17 cellular contexts compared by ENCODE assay signal in the genomic region with DNA sequence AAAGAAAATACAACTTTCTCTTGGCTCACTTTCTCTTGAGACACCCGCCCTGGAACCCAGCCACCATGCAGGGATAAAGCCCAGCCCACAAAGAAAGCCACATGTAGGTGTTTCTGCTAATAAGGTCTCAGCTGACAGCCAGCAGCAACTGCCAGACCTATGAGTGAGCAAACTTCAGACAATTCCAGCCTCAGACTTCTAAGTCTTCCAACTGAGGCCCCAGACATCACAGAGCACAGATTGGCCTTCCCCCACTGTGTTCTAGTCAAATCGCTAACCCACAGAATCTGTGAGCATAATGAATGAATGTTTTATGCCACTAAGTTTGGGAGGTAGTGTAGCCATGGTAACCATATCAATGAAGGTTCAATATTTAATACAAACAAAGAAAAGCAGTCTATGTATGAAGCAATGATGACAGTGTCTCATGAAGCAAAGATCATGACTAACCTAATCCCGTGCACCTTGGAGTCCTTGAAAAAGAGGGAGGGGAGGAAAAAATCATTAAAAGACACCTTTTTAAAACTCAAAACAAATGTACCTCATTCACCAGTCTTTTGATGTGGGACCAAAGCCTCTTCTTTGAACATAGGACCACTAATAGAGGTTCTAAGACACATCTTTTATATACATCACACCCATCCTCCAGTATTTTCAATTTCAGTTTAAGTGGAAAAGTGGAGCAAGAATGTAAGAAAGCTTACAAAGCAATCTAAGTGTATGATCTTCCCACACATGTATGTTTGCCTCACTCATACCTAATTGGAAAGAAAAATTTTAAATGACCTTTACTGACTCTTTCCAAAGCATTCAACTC. TPM values are rescaled to one million over a fixed set of nuclear protein-coding genes. Genes with fewer than 3 reads are reported as not detected.
DNase-seq lines count a peak whose midpoint lies in the region; ATAC-seq, FAIRE-seq and TF ChIP-seq lines count a peak whose summit lies in the region.
"Had no signal": no experiment of that assay in that cellular context is flagged by ENCODE, and none has a peak within 500 bp of the region (broad histone marks: within the 10 kb centered on the region; RNA-seq: fewer than 3 reads in every experiment).

No MANE protein-coding gene starts in this region.

- SMC1A ChIA-PET in GM12878 (lab: Charles Lee; ENCODE audit: uncharacterized antibody, unreplicated experiment), result interaction anchor here (1.3 to 3.4 kb wide), 4 partner anchors 7 to 96 kb away, joined by 3 to 17 read pairs (median 10); no protein-coding TSS in a partner anchor

- H3K27ac Mint-ChIP-seq in activated CD4-positive, alpha-beta T cell treated with anti-CD3 and anti-CD28 coated beads for 36 hours, result peak overlapping the region; percentile 84
- no peak overlapping the region for H3K27ac Mint-ChIP-seq in HFFc6

- peak overlapping the region; percentile 30; the same call in 1 of the 2 replicates for H3K4me2 ChIP-seq in GM12878 (ENCODE audit: control insufficient read depth, insufficient read depth)

- TF ChIP-seq EP300 in GM12878 (IDR thresholded peaks at IDR 0.05; ENCODE audit: borderline replicate concordance in 1 of 2, control insufficient read depth in 1 of 2, low read depth in 2 of 2, low read length in 2 of 2), result no peak

- no peak overlapping the region for H3K9ac ChIP-seq in GM12878 (ENCODE audit: control insufficient read depth, insufficient read depth, low read length)

- H3K27ac ChIP-seq in GM12878 (ENCODE audit: control insufficient read depth, insufficient read depth), result no peak overlapping the region
- H3K27ac ChIP-seq: heart right ventricle, transverse colon had no signal

- H3K4me3 ChIP-seq in GM12878, result 0 out of 2 replicates have a peak overlapping the region, but pooled peaks have one; percentile 2
- H3K4me3 ChIP-seq: heart right ventricle, transverse colon had no signal

- ATAC-seq in activated CD4-positive, alpha-beta T cell treated with anti-CD3 and anti-CD28 coated beads for 36 hours, result peak; percentile 93
- ATAC-seq in GM12878, result peak; percentile 73
- no peak for ATAC-seq in HG03520 (IDR thresholded peaks at IDR 0.05; ENCODE audit: unreplicated experiment)

- no peak for TF ChIP-seq CTCF in GM12878 (IDR thresholded peaks at IDR 0.05 in 2 of 3, conservative IDR thresholded peaks at IDR 0.05 in 1 of 3; ENCODE audit: control insufficient read depth in 2 of 3, extremely low read depth in 1 of 3, insufficient read depth in 1 of 3, low read depth in 3 of 3, low read length in 3 of 3)
- TF ChIP-seq CTCF in HFFc6 (IDR thresholded peaks at IDR 0.05), result no peak

- peaks cover 29% of the 10 kb centered on the region for H3K36me3 Mint-ChIP-seq in activated CD4-positive, alpha-beta T cell treated with anti-CD3 and anti-CD28 coated beads for 36 hours (ENCODE audit: low read depth)
- peaks cover 4% of the 10 kb centered on the region; the same call in 1 of the 2 replicates for H3K36me3 Mint-ChIP-seq in HFFc6 (ENCODE audit: low read depth)

- no peak for FAIRE-seq in GM12878 (lab: Jason Lieb, UNC)
- FAIRE-seq: G401.6, HTR-8/SVneo had no signal

- RAD21 ChIA-PET in GM12878 (lab: Charles Lee; ENCODE audit: unreplicated experiment), result interaction anchor here (1.5 to 1.7 kb wide), 2 partner anchors 10 to 97 kb away, joined by 4 to 5 read pairs; no protein-coding TSS in a partner anchor

- H3K79me2 ChIP-seq in GM12878 (ENCODE audit: control insufficient read depth, insufficient read depth, low read length), result peaks cover 16% of the 10 kb centered on the region

- H2AFZ ChIP-seq in GM12878 (ENCODE audit: control insufficient read depth, low read depth, low read length), result no peak overlapping the region

- H3K36me3 ChIP-seq in GM12878 (ENCODE audit: control insufficient read depth in 2 of 2, insufficient read depth in 2 of 2, low read length in 1 of 2), result peaks cover 0 to 7% of the 10 kb centered on the region in 2 experiments; a peak in 1 of 4 replicates

- TF ChIP-seq RAD21 in GM12878 (IDR thresholded peaks at IDR 0.05; ENCODE audit: insufficient read depth, low read depth, low read length), result no peak

- in situ Hi-C loops in GM12878 (cut with MboI), result no loop called here

- POLR2A ChIA-PET in activated CD4-positive, alpha-beta T cell treated with anti-CD3 and anti-CD28 coated beads for 36 hours (lab: Charles Lee), result interaction anchor here (1.5 kb wide), 1 partner anchor 12 kb away, joined by 4 read pairs; no protein-coding TSS in a partner anchor
- POLR2A ChIA-PET in GM12878 (lab: Charles Lee), result interaction anchor here (0.6 kb wide), 1 partner anchor 262 kb away, joined by 3 read pairs; no protein-coding TSS in a partner anchor

- CTCF ChIA-PET in activated CD4-positive, alpha-beta T cell treated with anti-CD3 and anti-CD28 coated beads for 36 hours (lab: Charles Lee), result interaction anchor here (0.7 to 1.2 kb wide), 6 partner anchors 10 to 805 kb away, joined by 3 to 5 read pairs (median 3); no protein-coding TSS in a partner anchor
- CTCF ChIA-PET in GM12878 (lab: Yijun Ruan, JAX), result interaction anchor here (0.9 to 4.6 kb wide), 3 partner anchors 8 to 97 kb away, joined by 3 to 36 read pairs (median 5); no protein-coding TSS in a partner anchor

- no peaks in the 10 kb centered on the region for H3K9me3 Mint-ChIP-seq in activated CD4-positive, alpha-beta T cell treated with anti-CD3 and anti-CD28 coated beads for 36 hours (ENCODE audit: low read depth)
- H3K9me3 Mint-ChIP-seq in HFFc6, result no peaks in the 10 kb centered on the region

- no peak for TF ChIP-seq POLR2A in GM12878 (IDR thresholded peaks at IDR 0.05; ENCODE audit: low read depth, low read length)

- H3K9me3 ChIP-seq in GM12878 (replicated peaks; ENCODE audit: control insufficient read depth, insufficient read depth, low read length), result no peaks in the 10 kb centered on the region
- H3K9me3 ChIP-seq: heart right ventricle, transverse colon had no signal

- intact Hi-C loops in activated CD4-positive, alpha-beta T cell treated with anti-CD3 and anti-CD28 coated beads for 36 hours (cut with DNase I, micrococcal nuclease), result no loop called here
- intact Hi-C loops in GM12878 (cut with micrococcal nuclease; ENCODE audit: unreplicated experiment), result no loop called here

- WGBS in GM12878 (ENCODE audit: insufficient coverage, insufficient replicate concordance, low lambda C conversion rate, missing lambda C conversion rate), result 0% methylated on average over 3 of the region's 3 CpGs

- H3K27me3 ChIP-seq in GM12878 (replicated peaks in 1 of 2; ENCODE audit: control insufficient read depth in 2 of 2, insufficient read depth in 2 of 2, low read length in 1 of 2), result no peaks in the 10 kb centered on the region
- H3K27me3 ChIP-seq: heart right ventricle, transverse colon had no signal

- H3K4me3 Mint-ChIP-seq in activated CD4-positive, alpha-beta T cell treated with anti-CD3 and anti-CD28 coated beads for 36 hours, result peak overlapping the region; percentile 29
- H3K4me3 Mint-ChIP-seq in HFFc6, result no peak overlapping the region

- H3K27me3 Mint-ChIP-seq in activated CD4-positive, alpha-beta T cell treated with anti-CD3 and anti-CD28 coated beads for 36 hours, result no peaks in the 10 kb centered on the region
- H3K27me3 Mint-ChIP-seq in HFFc6 (ENCODE audit: insufficient read depth), result no peaks in the 10 kb centered on the region

- peak; percentile 69 for DNase-seq in activated CD4-positive, alpha-beta T cell treated with anti-CD3 and anti-CD28 coated beads for 36 hours
- DNase-seq in activated CD4-positive, alpha-beta T cell treated with anti-CD3 and anti-CD28 coated beads for 1 hour, result no peak
- DNase-seq in T-helper 1 cell, result peak in 3 of 5 donors; percentile 17 to 20 (median 19)
- no peak for DNase-seq in GM12878 (ENCODE audit: low read depth, low spot score)
- DNase-seq in stimulated activated CD4-positive, alpha-beta T cell treated with anti-CD3 and anti-CD28 coated beads, Interleukin-2, amount 100 ng/mL, for 24 hours, result peak; percentile 58 to 59
- DNase-seq in DMS 273 treated with DMSO at 0.1 percent for 48 hours (lab: John Stamatoyannopoulos, UW), result no peak
- DNase-seq in HFFc6, result no peak
- DNase-seq: 8988T, cortex of kidney, heart right ventricle, midbrain, NCI-H2171 treated with DMSO at 0.1 percent for 48 hours, Right ventricle myocardium superior, transverse colon had no signal

- peaks cover 48% of the 10 kb centered on the region for H3K4me1 Mint-ChIP-seq in activated CD4-positive, alpha-beta T cell treated with anti-CD3 and anti-CD28 coated beads for 36 hours
- peaks cover 36% of the 10 kb centered on the region for H3K4me1 Mint-ChIP-seq in HFFc6 (ENCODE audit: low read depth)

- no peaks in the 10 kb centered on the region for H4K20me1 ChIP-seq in GM12878 (ENCODE audit: control insufficient read depth, insufficient read depth)

- 0 out of 2 replicates have a peak, but pooled peaks cover 3% of the 10 kb centered on the region for H3K4me1 ChIP-seq in GM12878 (ENCODE audit: control insufficient read depth, insufficient read depth, low read length)

- BruUV-seq in GM12878 (replicated peaks; lab: Mats Ljungman, UMichigan), result no TSS peak

RNA-seq across cellular contexts. Expression of gene MRPS31, which starts 6.2 kb away (rescaled TPM):
- total RNA-seq in activated CD4-positive, alpha-beta T cell treated with anti-CD3 and anti-CD28 coated beads for 36 hours, result 10 to 100 TPM; 45.8 to 46.1 TPM
- 47.7 and 57.4 TPM in 2 replicates for total RNA-seq in GM12878 (2013; cell fraction: nucleolus; rRNA removed)
- total RNA-seq in GM12878 (2014; rRNA removed) (20.3 and 21.9 TPM in 2 replicates), GM12878 (2014; rRNA removed; fragmentation: Illumina TruSeq; extraction: Trizol) (41.9 and 45.4 TPM in 2 replicates), GM12878 (2021) (25.8 and 27.1 TPM in 2 replicates)
- 19.2 TPM for polyA plus RNA-seq in GM12878 (2011; ENCODE audit: low read depth)
- polyA plus RNA-seq in GM12878 (2011; rRNA removed) (41.4 and 58.2 TPM in 2 replicates), GM12878 (2014; fragmentation: Illumina TruSeq; extraction: Trizol) (44.3 and 53.7 TPM in 2 replicates), GM12878 (2014; fragmentation: Nextera tagmentation; extraction: Ambion mirVana) (10 to 100 TPM; 50.6 to 60.9 TPM), GM12878 (2014; rRNA removed) (27.5 and 33.7 TPM in 2 replicates), GM12878 (2016; fragmentation: Nextera tagmentation; extraction: Ambion mirVana) (10 to 100 TPM; 47.8 to 56.3 TPM)
- 12.9 and 16.4 TPM in 2 replicates for polyA plus RNA-seq in GM12878 (2011; cell fraction: cytosol; rRNA removed)
- polyA plus RNA-seq in GM12878 (2011; cell fraction: nucleus; rRNA removed), result 35.3 and 38.7 TPM in 2 replicates
- polyA plus RNA-seq in GM12878 (2012), result 26.6 and 29.0 TPM in 2 replicates
- polyA minus RNA-seq in GM12878 (2011; rRNA and poly(A)+ RNA removed), result 10.3 and 12.1 TPM in 2 replicates
- polyA minus RNA-seq in GM12878 (2011; cell fraction: cytosol; rRNA and poly(A)+ RNA removed), result 4.9 and 6.4 TPM in 2 replicates
- polyA minus RNA-seq in GM12878 (2011; cell fraction: nucleus; rRNA and poly(A)+ RNA removed), result 10.9 and 15.6 TPM in 2 replicates
- 10 to 100 TPM; 13.9 to 16.5 (median 15.5) TPM for total RNA-seq in HFFc6 (2021; fragmentation: NEBNext Ultra II Directional; extraction: Animal tissue kit (Norgen Biotek cat#: 25700))

RNA-seq across cellular contexts. Expression of gene SLC25A15, which starts 24.6 kb away (rescaled TPM):
- 10 to 100 TPM; 20.5 to 23.6 TPM for total RNA-seq in activated CD4-positive, alpha-beta T cell treated with anti-CD3 and anti-CD28 coated beads for 36 hours
- 5.0 and 5.8 TPM in 2 replicates for total RNA-seq in GM12878 (2013; cell fraction: nucleolus; rRNA removed)
- total RNA-seq in GM12878 (2014; rRNA removed) (20.6 and 25.0 TPM in 2 replicates), GM12878 (2014; rRNA removed; fragmentation: Illumina TruSeq; extraction: Trizol) (14.8 and 15.7 TPM in 2 replicates), GM12878 (2021) (16.0 and 18.5 TPM in 2 replicates)
- 2.3 TPM for polyA plus RNA-seq in GM12878 (2011; ENCODE audit: low read depth)
- polyA plus RNA-seq in GM12878 (2011; rRNA removed) (9.1 and 11.6 TPM in 2 replicates), GM12878 (2014; fragmentation: Illumina TruSeq; extraction: Trizol) (11.8 and 13.6 TPM in 2 replicates), GM12878 (2014; fragmentation: Nextera tagmentation; extraction: Ambion mirVana) (1 to 10 TPM; 2.7 to 3.6 TPM), GM12878 (2014; rRNA removed) (14.6 and 15.1 TPM in 2 replicates), GM12878 (2016; fragmentation: Nextera tagmentation; extraction: Ambion mirVana) (10 to 100 TPM; 19.6 to 20.5 TPM)
- polyA plus RNA-seq in GM12878 (2011; cell fraction: cytosol; rRNA removed), result 7.8 and 8.6 TPM in 2 replicates
- polyA plus RNA-seq in GM12878 (2011; cell fraction: nucleus; rRNA removed), result 4.3 and 4.5 TPM in 2 replicates
- 5.1 and 6.8 TPM in 2 replicates for polyA plus RNA-seq in GM12878 (2012)
- 10.9 and 19.0 TPM in 2 replicates for polyA minus RNA-seq in GM12878 (2011; rRNA and poly(A)+ RNA removed)
- 6.3 TPM in 2 replicates for polyA minus RNA-seq in GM12878 (2011; cell fraction: cytosol; rRNA and poly(A)+ RNA removed)
- polyA minus RNA-seq in GM12878 (2011; cell fraction: nucleus; rRNA and poly(A)+ RNA removed), result 1.7 and 2.5 TPM in 2 replicates
- total RNA-seq in HFFc6 (2021; fragmentation: NEBNext Ultra II Directional; extraction: Animal tissue kit (Norgen Biotek cat#: 25700)), result 10 to 100 TPM; 10.7 to 13.7 (median 12.1) TPM

Comparison
In these comparisons a context has a peak if more than half of its experiments do, and no peak if none do; other contexts are left out.
1. DNase-seq: peak in activated CD4-positive, alpha-beta T cell treated with anti-CD3 and anti-CD28 coated beads for 36 hours (single experiment), T-helper 1 cell (3 of 5) and stimulated activated CD4-positive, alpha-beta T cell treated with anti-CD3 and anti-CD28 coated beads, Interleukin-2, amount 100 ng/mL, for 24 hours (2 of 2); none in activated CD4-positive, alpha-beta T cell treated with anti-CD3 and anti-CD28 coated beads for 1 hour (single experiment), GM12878 (single experiment), DMS 273 treated with DMSO at 0.1 percent for 48 hours (single experiment) and HFFc6 (single experiment).